ENCODE assay signal across 1 cellular context in genomic region chr19:41226053-41226873, GRCh38.
A peak's percentile ranks its signal among the peaks of the same experiment; 100 is the strongest.
TF ChIP-seq lines count a peak whose summit lies in the region.

No MANE protein-coding gene starts in this region.

TF ChIP-seq in HEK293, 187 proteins besides CTCF, POLR2A, EP300 and RAD21 (continued from another document):
- TF ChIP-seq KLF7 (tag by site-specific recombination; IDR thresholded peaks at IDR 0.05; ENCODE audit: borderline replicate concordance) (no peak), KLF16 (tag by site-specific recombination; IDR thresholded peaks at IDR 0.05) (peak; percentile 66; the same call in 1 of the 2 replicates), ZNF654 (tag by site-specific recombination; IDR thresholded peaks at IDR 0.05; ENCODE audit: low read depth) (no peak), ZBTB8A (tag by site-specific recombination; IDR thresholded peaks at IDR 0.05) (no peak), ZNF24 (tag by site-specific recombination; IDR thresholded peaks at IDR 0.05) (no peak; the same call in 1 of the 2 replicates), ZFHX2 (tag by site-specific recombination; conservative IDR thresholded peaks at IDR 0.05) (peak; percentile 94), ZNF335 (tag by site-specific recombination; conservative IDR thresholded peaks at IDR 0.05) (peak; percentile 57; the same call in 1 of the 2 replicates), ZNF274 (IDR thresholded peaks at IDR 0.05; ENCODE audit: low read length) (no peak), ZNF274 (tag by site-specific recombination; IDR thresholded peaks at IDR 0.05; ENCODE audit: borderline replicate concordance) (no peak), ZNF223 (tag by site-specific recombination; IDR thresholded peaks at IDR 0.05) (no peak), ZNF146 (tag by site-specific recombination; IDR thresholded peaks at IDR 0.05) (no peak), ZNF48 (tag by site-specific recombination; IDR thresholded peaks at IDR 0.05) (no peak), GLI2 (tag by site-specific recombination; IDR thresholded peaks at IDR 0.05; ENCODE audit: borderline replicate concordance, low read depth) (no peak), ZNF184 (tag by site-specific recombination; IDR thresholded peaks at IDR 0.05) (no peak), ZNF707 (tag by site-specific recombination; IDR thresholded peaks at IDR 0.05) (no peak), ZNF692 (tag by site-specific recombination; IDR thresholded peaks at IDR 0.05) (peak; percentile 64; the same call in 1 of the 2 replicates), SCRT1 (tag by site-specific recombination; IDR thresholded peaks at IDR 0.05; ENCODE audit: borderline replicate concordance) (no peak), ZNF114 (tag by site-specific recombination; IDR thresholded peaks at IDR 0.05) (no peak), ATF2 (tag by site-specific recombination; IDR thresholded peaks at IDR 0.05; ENCODE audit: low read depth) (no peak), ZNF221 (tag by site-specific recombination; IDR thresholded peaks at IDR 0.05; ENCODE audit: borderline replicate concordance) (no peak), ZNF37A (tag by site-specific recombination; IDR thresholded peaks at IDR 0.05) (no peak), ZSCAN16 (tag by site-specific recombination; IDR thresholded peaks at IDR 0.05) (no peak), ZNF426 (tag by site-specific recombination; IDR thresholded peaks at IDR 0.05) (no peak), SP3 (tag by site-specific recombination; IDR thresholded peaks at IDR 0.05) (peak; percentile 64; the same call in 1 of the 2 replicates)
- TF ChIP-seq, protein P1, sequence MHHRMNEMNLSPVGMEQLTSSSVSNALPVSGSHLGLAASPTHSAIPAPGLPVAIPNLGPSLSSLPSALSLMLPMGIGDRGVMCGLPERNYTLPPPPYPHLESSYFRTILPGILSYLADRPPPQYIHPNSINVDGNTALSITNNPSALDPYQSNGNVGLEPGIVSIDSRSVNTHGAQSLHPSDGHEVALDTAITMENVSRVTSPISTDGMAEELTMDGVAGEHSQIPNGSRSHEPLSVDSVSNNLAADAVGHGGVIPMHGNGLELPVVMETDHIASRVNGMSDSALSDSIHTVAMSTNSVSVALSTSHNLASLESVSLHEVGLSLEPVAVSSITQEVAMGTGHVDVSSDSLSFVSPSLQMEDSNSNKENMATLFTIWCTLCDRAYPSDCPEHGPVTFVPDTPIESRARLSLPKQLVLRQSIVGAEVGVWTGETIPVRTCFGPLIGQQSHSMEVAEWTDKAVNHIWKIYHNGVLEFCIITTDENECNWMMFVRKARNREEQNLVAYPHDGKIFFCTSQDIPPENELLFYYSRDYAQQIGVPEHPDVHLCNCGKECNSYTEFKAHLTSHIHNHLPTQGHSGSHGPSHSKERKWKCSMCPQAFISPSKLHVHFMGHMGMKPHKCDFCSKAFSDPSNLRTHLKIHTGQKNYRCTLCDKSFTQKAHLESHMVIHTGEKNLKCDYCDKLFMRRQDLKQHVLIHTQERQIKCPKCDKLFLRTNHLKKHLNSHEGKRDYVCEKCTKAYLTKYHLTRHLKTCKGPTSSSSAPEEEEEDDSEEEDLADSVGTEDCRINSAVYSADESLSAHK (tag by site-specific recombination; IDR thresholded peaks at IDR 0.05), result peak; percentile 7; the same call in 1 of the 2 replicates
- TF ChIP-seq, protein P2, sequence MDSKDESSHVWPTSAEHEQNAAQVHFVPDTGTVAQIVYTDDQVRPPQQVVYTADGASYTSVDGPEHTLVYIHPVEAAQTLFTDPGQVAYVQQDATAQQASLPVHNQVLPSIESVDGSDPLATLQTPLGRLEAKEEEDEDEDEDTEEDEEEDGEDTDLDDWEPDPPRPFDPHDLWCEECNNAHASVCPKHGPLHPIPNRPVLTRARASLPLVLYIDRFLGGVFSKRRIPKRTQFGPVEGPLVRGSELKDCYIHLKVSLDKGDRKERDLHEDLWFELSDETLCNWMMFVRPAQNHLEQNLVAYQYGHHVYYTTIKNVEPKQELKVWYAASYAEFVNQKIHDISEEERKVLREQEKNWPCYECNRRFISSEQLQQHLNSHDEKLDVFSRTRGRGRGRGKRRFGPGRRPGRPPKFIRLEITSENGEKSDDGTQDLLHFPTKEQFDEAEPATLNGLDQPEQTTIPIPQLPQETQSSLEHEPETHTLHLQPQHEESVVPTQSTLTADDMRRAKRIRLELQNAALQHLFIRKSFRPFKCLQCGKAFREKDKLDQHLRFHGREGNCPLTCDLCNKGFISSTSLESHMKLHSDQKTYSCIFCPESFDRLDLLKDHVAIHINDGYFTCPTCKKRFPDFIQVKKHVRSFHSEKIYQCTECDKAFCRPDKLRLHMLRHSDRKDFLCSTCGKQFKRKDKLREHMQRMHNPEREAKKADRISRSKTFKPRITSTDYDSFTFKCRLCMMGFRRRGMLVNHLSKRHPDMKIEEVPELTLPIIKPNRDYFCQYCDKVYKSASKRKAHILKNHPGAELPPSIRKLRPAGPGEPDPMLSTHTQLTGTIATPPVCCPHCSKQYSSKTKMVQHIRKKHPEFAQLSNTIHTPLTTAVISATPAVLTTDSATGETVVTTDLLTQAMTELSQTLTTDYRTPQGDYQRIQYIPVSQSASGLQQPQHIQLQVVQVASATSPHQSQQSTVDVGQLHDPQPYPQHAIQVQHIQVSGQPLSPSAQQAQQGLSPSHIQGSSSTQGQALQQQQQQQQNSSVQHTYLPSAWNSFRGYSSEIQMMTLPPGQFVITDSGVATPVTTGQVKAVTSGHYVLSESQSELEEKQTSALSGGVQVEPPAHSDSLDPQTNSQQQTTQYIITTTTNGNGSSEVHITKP (tag by site-specific recombination; IDR thresholded peaks at IDR 0.05), result 0 out of 2 replicates have a peak, but pooled peaks have one; percentile 55
- TF ChIP-seq, protein P3, sequence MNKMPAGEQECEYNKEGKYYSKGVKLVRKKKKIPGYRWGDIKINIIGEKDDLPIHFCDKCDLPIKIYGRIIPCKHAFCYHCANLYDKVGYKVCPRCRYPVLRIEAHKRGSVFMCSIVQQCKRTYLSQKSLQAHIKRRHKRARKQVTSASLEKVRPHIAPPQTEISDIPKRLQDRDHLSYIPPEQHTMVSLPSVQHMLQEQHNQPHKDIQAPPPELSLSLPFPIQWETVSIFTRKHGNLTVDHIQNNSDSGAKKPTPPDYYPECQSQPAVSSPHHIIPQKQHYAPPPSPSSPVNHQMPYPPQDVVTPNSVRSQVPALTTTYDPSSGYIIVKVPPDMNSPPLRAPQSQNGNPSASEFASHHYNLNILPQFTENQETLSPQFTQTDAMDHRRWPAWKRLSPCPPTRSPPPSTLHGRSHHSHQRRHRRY (tag by site-specific recombination; IDR thresholded peaks at IDR 0.05), result no peak
- TF ChIP-seq, protein P4, sequence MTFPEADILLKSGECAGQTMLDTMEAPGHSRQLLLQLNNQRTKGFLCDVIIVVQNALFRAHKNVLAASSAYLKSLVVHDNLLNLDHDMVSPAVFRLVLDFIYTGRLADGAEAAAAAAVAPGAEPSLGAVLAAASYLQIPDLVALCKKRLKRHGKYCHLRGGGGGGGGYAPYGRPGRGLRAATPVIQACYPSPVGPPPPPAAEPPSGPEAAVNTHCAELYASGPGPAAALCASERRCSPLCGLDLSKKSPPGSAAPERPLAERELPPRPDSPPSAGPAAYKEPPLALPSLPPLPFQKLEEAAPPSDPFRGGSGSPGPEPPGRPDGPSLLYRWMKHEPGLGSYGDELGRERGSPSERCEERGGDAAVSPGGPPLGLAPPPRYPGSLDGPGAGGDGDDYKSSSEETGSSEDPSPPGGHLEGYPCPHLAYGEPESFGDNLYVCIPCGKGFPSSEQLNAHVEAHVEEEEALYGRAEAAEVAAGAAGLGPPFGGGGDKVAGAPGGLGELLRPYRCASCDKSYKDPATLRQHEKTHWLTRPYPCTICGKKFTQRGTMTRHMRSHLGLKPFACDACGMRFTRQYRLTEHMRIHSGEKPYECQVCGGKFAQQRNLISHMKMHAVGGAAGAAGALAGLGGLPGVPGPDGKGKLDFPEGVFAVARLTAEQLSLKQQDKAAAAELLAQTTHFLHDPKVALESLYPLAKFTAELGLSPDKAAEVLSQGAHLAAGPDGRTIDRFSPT (tag by site-specific recombination; IDR thresholded peaks at IDR 0.05), result peak; percentile 56; the same call in 1 of the 2 replicates
